Comparison of ENCODE assay signal across 15 cellular contexts in the genomic region with DNA sequence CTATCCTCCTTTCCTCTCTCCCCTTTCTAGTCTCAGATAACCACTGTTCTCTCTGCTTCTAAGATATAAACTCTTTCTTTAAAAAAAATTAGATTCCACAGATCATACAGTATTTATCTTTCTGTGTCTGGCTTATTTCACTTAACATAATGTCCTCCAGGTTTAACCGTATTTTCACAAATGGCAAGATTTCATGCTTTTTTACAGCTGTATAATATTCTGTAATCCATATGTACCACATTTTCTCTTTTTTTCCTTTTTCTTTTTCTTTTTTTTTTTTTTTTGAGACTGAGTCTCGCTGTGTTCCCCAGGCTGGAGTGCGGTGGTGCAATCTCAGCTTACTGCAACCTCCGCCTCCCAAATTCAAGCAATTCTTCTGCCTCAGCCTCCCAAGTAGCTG. TPM values are rescaled to one million over a fixed set of nuclear protein-coding genes. Genes with fewer than 3 reads are reported as not detected.
DNase-seq lines count a peak whose midpoint lies in the region; ATAC-seq and TF ChIP-seq lines count a peak whose summit lies in the region.
"Had no signal": no experiment of that assay in that cellular context is flagged by ENCODE, and none has a peak within 500 bp of the region (broad histone marks: within the 10 kb centered on the region; RNA-seq: fewer than 3 reads in every experiment).

No MANE protein-coding gene starts in this region.

- TF ChIP-seq CTCF in HEK293 (tag by site-specific recombination; IDR thresholded peaks at IDR 0.05) (no peak), WTC11 (IDR thresholded peaks at IDR 0.05) (no peak), chondrocyte (IDR thresholded peaks at IDR 0.05) (no peak), coronary artery (IDR thresholded peaks at IDR 0.05) (no peak)

- no peaks in the 10 kb centered on the region for H3K9me3 Mint-ChIP-seq in activated T-cell treated with anti-CD3 and anti-CD28 coated beads, Interleukin-2, amount 50 U/mL, for 72 hours
- H3K9me3 Mint-ChIP-seq in activated T-cell treated with anti-CD3 and anti-CD28 coated beads, Interleukin-2, amount 50 U/mL, for 24 hours = no peaks in the 10 kb centered on the region
- H3K9me3 Mint-ChIP-seq in WTC11 (no peaks in the 10 kb centered on the region), chondrocyte (ENCODE audit: low read depth) (no peaks in the 10 kb centered on the region)
- H3K9me3 Mint-ChIP-seq: CD14-positive monocyte, GM23338 had no signal

- H3K4me3 ChIP-seq in HEK293 (ENCODE audit: low read depth, low read length) = no peak overlapping the region
- H3K4me3 ChIP-seq in coronary artery = no peak overlapping the region

- H3K27ac Mint-ChIP-seq in activated T-cell treated with anti-CD3 and anti-CD28 coated beads, Interleukin-2, amount 50 U/mL, for 72 hours = peak overlapping the region; percentile 86
- no peak overlapping the region for H3K27ac Mint-ChIP-seq in activated T-cell treated with anti-CD3 and anti-CD28 coated beads, Interleukin-2, amount 50 U/mL, for 24 hours
- H3K27ac Mint-ChIP-seq in WTC11 = peak overlapping the region; percentile 31; the same call in 1 of the 2 replicates
- H3K27ac Mint-ChIP-seq in chondrocyte (ENCODE audit: unreplicated experiment) = peak overlapping the region; percentile 1

- no peaks in the 10 kb centered on the region for H3K9me3 ChIP-seq in HEK293 (ENCODE audit: control insufficient read depth, insufficient read depth, low read depth, low read length)
- H3K9me3 ChIP-seq: Caco-2 had no signal

- H3K27ac ChIP-seq in HEK293 (ENCODE audit: extremely low read depth, low read depth, low read length) (no peak overlapping the region), coronary artery (no peak overlapping the region)
- H3K27ac ChIP-seq: 22Rv1 had no signal

- H3K27me3 Mint-ChIP-seq in activated T-cell treated with anti-CD3 and anti-CD28 coated beads, Interleukin-2, amount 50 U/mL, for 72 hours (ENCODE audit: low read depth) = no peaks in the 10 kb centered on the region
- H3K27me3 Mint-ChIP-seq in activated T-cell treated with anti-CD3 and anti-CD28 coated beads, Interleukin-2, amount 50 U/mL, for 24 hours = no peaks in the 10 kb centered on the region
- no peaks in the 10 kb centered on the region for H3K27me3 Mint-ChIP-seq in WTC11 (ENCODE audit: low read depth)
- H3K27me3 Mint-ChIP-seq in chondrocyte (ENCODE audit: low read depth) = no peaks in the 10 kb centered on the region
- H3K27me3 Mint-ChIP-seq: CD8-positive, alpha-beta memory T cell had no signal

- POLR2A ChIA-PET in HEK293 (lab: Yijun Ruan, JAX) (no interaction called here), WTC11 (lab: Charles Lee) (interaction anchor here (0.5 kb wide), 1 partner anchor 95 kb away, joined by 3 read pairs; no protein-coding TSS in a partner anchor)

- ATAC-seq in activated T-cell treated with anti-CD3 and anti-CD28 coated beads, Interleukin-2, amount 50 U/mL, for 72 hours (replicated peaks in 1 of 2) = no peak
- ATAC-seq in WTC11 (no peak), GM18519 (IDR thresholded peaks at IDR 0.05; ENCODE audit: low FRiP score, unreplicated experiment) (no peak)
- ATAC-seq: GM23338, HepG2 had no signal

- H3K36me3 Mint-ChIP-seq in activated T-cell treated with anti-CD3 and anti-CD28 coated beads, Interleukin-2, amount 50 U/mL, for 72 hours (ENCODE audit: insufficient read depth in 2 of 2) = peaks cover 8 to 40% of the 10 kb centered on the region in 2 donors
- H3K36me3 Mint-ChIP-seq in activated T-cell treated with anti-CD3 and anti-CD28 coated beads, Interleukin-2, amount 50 U/mL, for 24 hours (ENCODE audit: low read depth) = peaks cover 85% of the 10 kb centered on the region
- H3K36me3 Mint-ChIP-seq in WTC11 (peaks cover 38% of the 10 kb centered on the region), chondrocyte (ENCODE audit: low read depth) (peaks cover 12% of the 10 kb centered on the region)

- no peaks in the 10 kb centered on the region for H3K4me1 ChIP-seq in HEK293 (ENCODE audit: control insufficient read depth, insufficient read depth, low read length)
- H3K4me1 ChIP-seq: Caco-2 had no signal

- H3K36me3 ChIP-seq in HEK293 (ENCODE audit: control insufficient read depth in 2 of 2, insufficient read depth in 1 of 2, low read length in 2 of 2) = peaks cover 43 to 57% of the 10 kb centered on the region in 2 experiments

- peaks cover 48% of the 10 kb centered on the region for H3K4me1 Mint-ChIP-seq in activated T-cell treated with anti-CD3 and anti-CD28 coated beads, Interleukin-2, amount 50 U/mL, for 72 hours (ENCODE audit: low read depth)
- peaks cover 46% of the 10 kb centered on the region for H3K4me1 Mint-ChIP-seq in activated T-cell treated with anti-CD3 and anti-CD28 coated beads, Interleukin-2, amount 50 U/mL, for 24 hours (ENCODE audit: low read depth)
- H3K4me1 Mint-ChIP-seq in WTC11 (peaks cover 25% of the 10 kb centered on the region), chondrocyte (ENCODE audit: low read depth) (peaks cover 36% of the 10 kb centered on the region)

- H3K4me3 Mint-ChIP-seq in activated T-cell treated with anti-CD3 and anti-CD28 coated beads, Interleukin-2, amount 50 U/mL, for 72 hours = peak overlapping the region in 1 of 2 donors; percentile 84
- H3K4me3 Mint-ChIP-seq in activated T-cell treated with anti-CD3 and anti-CD28 coated beads, Interleukin-2, amount 50 U/mL, for 24 hours = no peak overlapping the region
- H3K4me3 Mint-ChIP-seq in WTC11 (no peak overlapping the region), chondrocyte (ENCODE audit: unreplicated experiment) (no peak overlapping the region)
- H3K4me3 Mint-ChIP-seq: CD14-positive monocyte, GM23338 had no signal

- DNase-seq in activated T-cell treated with anti-CD3 and anti-CD28 coated beads, Interleukin-2, amount 50 U/mL, for 72 hours = no peak
- no peak for DNase-seq in activated T-cell treated with anti-CD3 and anti-CD28 coated beads, Interleukin-2, amount 50 U/mL, for 24 hours
- DNase-seq in WTC11 (ENCODE audit: low spot score) (no peak), chondrocyte (ENCODE audit: low spot score) (no peak), coronary artery (ENCODE audit: low spot score) (no peak), SHP77 treated with DMSO at 0.1 percent for 48 hours (lab: John Stamatoyannopoulos, UW) (no peak)
- DNase-seq: Caco-2; CD8-positive, alpha-beta memory T cell; H7 had no signal

- CTCF ChIA-PET in HEK293 (lab: Yijun Ruan, JAX) (interaction anchor here (0.7 kb wide), 2 partner anchors 183 to 1422 kb away, joined by 3 to 5 read pairs; no protein-coding TSS in a partner anchor), WTC11 (lab: Charles Lee) (interaction anchor here (1.1 kb wide), 1 partner anchor 111 kb away, joined by 3 read pairs; no protein-coding TSS in a partner anchor)

TF ChIP-seq in HEK293, 187 proteins besides CTCF, POLR2A, EP300 and RAD21 (continues in another document):
- TF ChIP-seq, protein P1, sequence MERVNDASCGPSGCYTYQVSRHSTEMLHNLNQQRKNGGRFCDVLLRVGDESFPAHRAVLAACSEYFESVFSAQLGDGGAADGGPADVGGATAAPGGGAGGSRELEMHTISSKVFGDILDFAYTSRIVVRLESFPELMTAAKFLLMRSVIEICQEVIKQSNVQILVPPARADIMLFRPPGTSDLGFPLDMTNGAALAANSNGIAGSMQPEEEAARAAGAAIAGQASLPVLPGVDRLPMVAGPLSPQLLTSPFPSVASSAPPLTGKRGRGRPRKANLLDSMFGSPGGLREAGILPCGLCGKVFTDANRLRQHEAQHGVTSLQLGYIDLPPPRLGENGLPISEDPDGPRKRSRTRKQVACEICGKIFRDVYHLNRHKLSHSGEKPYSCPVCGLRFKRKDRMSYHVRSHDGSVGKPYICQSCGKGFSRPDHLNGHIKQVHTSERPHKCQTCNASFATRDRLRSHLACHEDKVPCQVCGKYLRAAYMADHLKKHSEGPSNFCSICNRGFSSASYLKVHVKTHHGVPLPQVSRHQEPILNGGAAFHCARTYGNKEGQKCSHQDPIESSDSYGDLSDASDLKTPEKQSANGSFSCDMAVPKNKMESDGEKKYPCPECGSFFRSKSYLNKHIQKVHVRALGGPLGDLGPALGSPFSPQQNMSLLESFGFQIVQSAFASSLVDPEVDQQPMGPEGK (tag by site-specific recombination; IDR thresholded peaks at IDR 0.05) = no peak
- TF ChIP-seq ZNF146 (tag by site-specific recombination; IDR thresholded peaks at IDR 0.05) = peak; percentile 97

TF ChIP-seq in WTC11, 78 proteins besides CTCF, POLR2A, EP300 and RAD21 (continues in another document):
- TF ChIP-seq FOXJ3 (CRISPR knock-in tag; IDR thresholded peaks at IDR 0.05; ENCODE audit: borderline replicate concordance) (no peak), NR3C1 (CRISPR knock-in tag; conservative IDR thresholded peaks at IDR 0.05; ENCODE audit: low read depth) (no peak), ZNF263 (CRISPR knock-in tag; IDR thresholded peaks at IDR 0.05; ENCODE audit: low read depth) (no peak), NR2C2 (CRISPR knock-in tag; IDR thresholded peaks at IDR 0.05) (no peak)
- TF ChIP-seq, protein P2, sequence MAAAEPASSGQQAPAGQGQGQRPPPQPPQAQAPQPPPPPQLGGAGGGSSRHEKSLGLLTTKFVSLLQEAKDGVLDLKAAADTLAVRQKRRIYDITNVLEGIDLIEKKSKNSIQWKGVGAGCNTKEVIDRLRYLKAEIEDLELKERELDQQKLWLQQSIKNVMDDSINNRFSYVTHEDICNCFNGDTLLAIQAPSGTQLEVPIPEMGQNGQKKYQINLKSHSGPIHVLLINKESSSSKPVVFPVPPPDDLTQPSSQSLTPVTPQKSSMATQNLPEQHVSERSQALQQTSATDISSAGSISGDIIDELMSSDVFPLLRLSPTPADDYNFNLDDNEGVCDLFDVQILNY (CRISPR knock-in tag; IDR thresholded peaks at IDR 0.05) = no peak
- TF ChIP-seq, protein P3, sequence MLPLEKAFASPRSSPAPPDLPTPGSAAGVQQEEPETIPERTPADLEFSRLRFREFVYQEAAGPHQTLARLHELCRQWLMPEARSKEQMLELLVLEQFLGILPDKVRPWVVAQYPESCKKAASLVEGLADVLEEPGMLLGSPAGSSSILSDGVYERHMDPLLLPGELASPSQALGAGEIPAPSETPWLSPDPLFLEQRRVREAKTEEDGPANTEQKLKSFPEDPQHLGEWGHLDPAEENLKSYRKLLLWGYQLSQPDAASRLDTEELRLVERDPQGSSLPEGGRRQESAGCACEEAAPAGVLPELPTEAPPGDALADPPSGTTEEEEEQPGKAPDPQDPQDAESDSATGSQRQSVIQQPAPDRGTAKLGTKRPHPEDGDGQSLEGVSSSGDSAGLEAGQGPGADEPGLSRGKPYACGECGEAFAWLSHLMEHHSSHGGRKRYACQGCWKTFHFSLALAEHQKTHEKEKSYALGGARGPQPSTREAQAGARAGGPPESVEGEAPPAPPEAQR (CRISPR knock-in tag; IDR thresholded peaks at IDR 0.05) = no peak
- TF ChIP-seq, protein P4, sequence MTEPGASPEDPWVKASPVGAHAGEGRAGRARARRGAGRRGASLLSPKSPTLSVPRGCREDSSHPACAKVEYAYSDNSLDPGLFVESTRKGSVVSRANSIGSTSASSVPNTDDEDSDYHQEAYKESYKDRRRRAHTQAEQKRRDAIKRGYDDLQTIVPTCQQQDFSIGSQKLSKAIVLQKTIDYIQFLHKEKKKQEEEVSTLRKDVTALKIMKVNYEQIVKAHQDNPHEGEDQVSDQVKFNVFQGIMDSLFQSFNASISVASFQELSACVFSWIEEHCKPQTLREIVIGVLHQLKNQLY (CRISPR knock-in tag; IDR thresholded peaks at IDR 0.05) = no peak

RNA-seq across cellular contexts. Expression of a gene that starts 5.1 kb away (rescaled TPM):
- total RNA-seq in activated T-cell treated with anti-CD3 and anti-CD28 coated beads, Interleukin-2, amount 50 U/mL, for 72 hours = 10 to 100 TPM; 55.6 to 70.5 TPM
- total RNA-seq in WTC11 (2021) (328 to 381 TPM (median 374 TPM) in 3 replicates), chondrocyte (58.1 to 68.1 TPM (median 63.1 TPM) in 3 replicates)
